Comparison of ENCODE assay signal across 8 cellular contexts in genomic region chr4:52657630-52658501, GRCh38. TPM values are rescaled to one million over a fixed set of nuclear protein-coding genes. Genes with fewer than 3 reads are reported as not detected.
DNase-seq lines count a peak whose midpoint lies in the region; ATAC-seq and TF ChIP-seq lines count a peak whose summit lies in the region.

No MANE protein-coding gene starts in this region.

- no peak for DNase-seq in BJ (ENCODE audit: low read depth)
- DNase-seq in anterior cingulate cortex (lab: John Stamatoyannopoulos, UW): peak in 34 of 58 donors; percentile 4 to 75 (median 25)
- DNase-seq in GM19238 (ENCODE audit: insufficient read length, low spot score): no peak

- H3K27me3 ChIP-seq in BJ (ENCODE audit: control insufficient read depth, insufficient read depth, low read length) (no peaks in the 10 kb centered on the region), HUES6 (ENCODE audit: control insufficient read depth, insufficient read depth, low read length) (peaks cover 10% of the 10 kb centered on the region; the same call in 1 of the 2 replicates), iPS-15b (ENCODE audit: control insufficient read depth, insufficient read depth, low read length) (peaks cover 10% of the 10 kb centered on the region), skeletal muscle tissue (ENCODE audit: control insufficient read depth in 3 of 3, insufficient read depth in 3 of 3, low read length in 3 of 3) (no peaks in the 10 kb centered on the region)

- H3K4me3 ChIP-seq in BJ (ENCODE audit: low read depth, low read length) (peak overlapping the region; percentile 82), HUES6 (ENCODE audit: low read depth, low read length) (peak overlapping the region; percentile 78), iPS-15b (ENCODE audit: low read depth, low read length) (peak overlapping the region; percentile 64), skeletal muscle tissue (ENCODE audit: low read length in 3 of 3) (peak overlapping the region; percentile 74 to 80 (median 79))

- H3K9me3 ChIP-seq in HUES6 (ENCODE audit: control insufficient read depth, insufficient read depth, low read depth, low read length) (peaks cover 2% of the 10 kb centered on the region), iPS-15b (ENCODE audit: control insufficient read depth, insufficient read depth, low read length) (no peaks in the 10 kb centered on the region), skeletal muscle tissue (ENCODE audit: control insufficient read depth in 3 of 3, low read length in 3 of 3) (no peaks in the 10 kb centered on the region)

- H3K9ac ChIP-seq in HUES6 (ENCODE audit: low read length) (peak overlapping the region; percentile 96), iPS-15b (ENCODE audit: low read depth, low read length) (no peak overlapping the region), skeletal muscle tissue (ENCODE audit: low read depth in 1 of 3, low read length in 3 of 3) (peak overlapping the region; percentile 47 to 89 (median 70))

- H3K27ac ChIP-seq in HUES6 (ENCODE audit: low read depth, low read length) (peak overlapping the region; percentile 82; the same call in 1 of the 2 replicates), skeletal muscle tissue (ENCODE audit: low read depth, low read length) (peak overlapping the region; percentile 17)

- ATAC-seq in HG03025 (IDR thresholded peaks at IDR 0.05; ENCODE audit: low FRiP score, unreplicated experiment) (no peak), HG02571 (IDR thresholded peaks at IDR 0.05; ENCODE audit: unreplicated experiment) (no peak)

- H3K36me3 ChIP-seq in BJ (ENCODE audit: control insufficient read depth, insufficient read depth, low read length) (no peaks in the 10 kb centered on the region; the same call in 1 of the 2 replicates), HUES6 (ENCODE audit: control insufficient read depth, insufficient read depth, low read length) (peaks cover 20% of the 10 kb centered on the region), iPS-15b (ENCODE audit: control insufficient read depth, insufficient read depth, low read length) (no peaks in the 10 kb centered on the region), skeletal muscle tissue (ENCODE audit: control insufficient read depth in 3 of 3, insufficient read depth in 3 of 3, low read length in 3 of 3) (peaks cover 0 to 3% (median 0%) of the 10 kb centered on the region in 3 donors)

- 0 out of 2 replicates have a peak, but pooled peaks have one; percentile 23 for TF ChIP-seq CTCF in BJ (IDR thresholded peaks at IDR 0.05; ENCODE audit: insufficient read depth, low read depth, low read length)

- POLR2A ChIA-PET in BJ (lab: Charles Lee): interaction anchor here (1.2 kb wide), 1 partner anchor 64 kb away, joined by 6 read pairs; no protein-coding TSS in a partner anchor

- CTCF ChIA-PET in BJ (lab: Yijun Ruan, JAX): interaction anchor here (1.3 to 4.1 kb wide), 4 partner anchors 70 to 325 kb away, joined by 3 to 20 read pairs (median 5); no protein-coding TSS in a partner anchor

- H3K4me1 ChIP-seq in HUES6 (ENCODE audit: control insufficient read depth, insufficient read depth, low read length) (peaks cover 28% of the 10 kb centered on the region), iPS-15b (ENCODE audit: control insufficient read depth, insufficient read depth, low read length) (peaks cover 23% of the 10 kb centered on the region), skeletal muscle tissue (ENCODE audit: control insufficient read depth in 3 of 3, insufficient read depth in 3 of 3, low read length in 3 of 3) (peaks cover 18 to 37% (median 23%) of the 10 kb centered on the region in 3 donors)

RNA-seq across cellular contexts. Expression of gene USP46, which starts 1.2 kb away (rescaled TPM):
- polyA plus RNA-seq in BJ (2011; rRNA removed): 12.5 and 16.8 TPM in 2 replicates
- 11.5 and 13.8 TPM in 2 replicates for polyA minus RNA-seq in BJ (2011; rRNA and poly(A)+ RNA removed)
- 16.7 TPM for total RNA-seq in skeletal muscle tissue

Comparison
In these comparisons a context has a peak if more than half of its experiments do, and no peak if none do; other contexts are left out.
1. DNase-seq: peak in anterior cingulate cortex (34 of 58); none in BJ (single experiment) and GM19238 (single experiment).
2. Peak in every context shown above with its lines, with median percentiles within 50 percentile points of each other: H3K4me3 ChIP-seq.